8 cellular contexts compared by ENCODE assay signal in genomic region chr11:126440792-126441514, GRCh38.
DNase-seq lines count a peak whose midpoint lies in the region; ATAC-seq, FAIRE-seq and TF ChIP-seq lines count a peak whose summit lies in the region.

No MANE protein-coding gene starts in this region.

- no peaks in the 10 kb centered on the region for H3K36me3 ChIP-seq in bronchial epithelial cell (ENCODE audit: control insufficient read depth, insufficient read depth, low read length)
- H3K36me3 ChIP-seq in keratinocyte (ENCODE audit: control insufficient read depth in 2 of 2, extremely low read depth in 1 of 2, insufficient read depth in 2 of 2, low read length in 2 of 2), result no peaks in the 10 kb centered on the region

- H3K27me3 ChIP-seq in bronchial epithelial cell (ENCODE audit: control insufficient read depth, insufficient read depth, low read length) (peaks cover 6% of the 10 kb centered on the region), keratinocyte (ENCODE audit: control insufficient read depth, extremely low read depth, insufficient read depth, low read length) (peaks cover 16% of the 10 kb centered on the region)

- no peak overlapping the region for H3K9ac ChIP-seq in keratinocyte (ENCODE audit: control insufficient read depth, extremely low read depth, insufficient read depth, low read length)

- peak overlapping the region; percentile 43 for H3K4me2 ChIP-seq in keratinocyte (ENCODE audit: control insufficient read depth, extremely low read depth, insufficient read depth, low read depth, low read length)

- DNase-seq in NCI-H2227 (lab: John Stamatoyannopoulos, UW; ENCODE audit: unreplicated experiment) (peak; percentile 82), bronchial epithelial cell (ENCODE audit: low read depth) (peak; percentile 39), keratinocyte (ENCODE audit: low read depth, low spot score) (peak; percentile 60)
- DNase-seq in stimulated activated CD4-positive, alpha-beta T cell treated with anti-CD3 and anti-CD28 coated beads, Interleukin-15, amount 100 ng/mL, for 48 hours (ENCODE audit: low read depth in 2 of 2), result peak; percentile 55 to 67

- H3K4me3 ChIP-seq in WI38 (ENCODE audit: low read depth, low read length) (no peak overlapping the region), bronchial epithelial cell (ENCODE audit: low read depth, low read length) (no peak overlapping the region), keratinocyte (ENCODE audit: control insufficient read depth in 2 of 3, extremely low read depth in 1 of 3, insufficient read depth in 2 of 3, low read depth in 1 of 3, low read length in 3 of 3) (no peak overlapping the region)

- H4K20me1 ChIP-seq in keratinocyte (ENCODE audit: control insufficient read depth, extremely low read depth, insufficient read depth, low read length), result no peaks in the 10 kb centered on the region

- no peaks in the 10 kb centered on the region for H3K9me1 ChIP-seq in keratinocyte (ENCODE audit: control insufficient read depth, extremely low read depth, insufficient read depth, low read length)

- no peaks in the 10 kb centered on the region for H3K9me3 ChIP-seq in keratinocyte (ENCODE audit: control insufficient read depth, low read depth, low read length)

- dilution Hi-C loops in keratinocyte (cut with MboI; ENCODE audit: extremely low pct_ligation_motif_present, low sequenced_read_pairs), result no loop called here

- FAIRE-seq in bronchial epithelial cell (lab: Jason Lieb, UNC), result no peak
- peak; percentile 5 for FAIRE-seq in keratinocyte (lab: Jason Lieb, UNC)

- TF ChIP-seq CTCF in WI38 (IDR thresholded peaks at IDR 0.05; ENCODE audit: low read depth, low read length) (peak; percentile 92), bronchial epithelial cell (IDR thresholded peaks at IDR 0.05; ENCODE audit: insufficient read depth, low read length, severe bottlenecking) (peak; percentile 94), keratinocyte (optimal IDR thresholded peaks at IDR 0.05 in 1 of 3, IDR thresholded peaks at IDR 0.05 in 1 of 3, conservative IDR thresholded peaks at IDR 0.05 in 1 of 3; ENCODE audit: extremely low read depth in 1 of 3, insufficient read depth in 2 of 3, low read length in 3 of 3) (peak; percentile 90 to 97 (median 96))

- H3K79me2 ChIP-seq in keratinocyte (ENCODE audit: control insufficient read depth, insufficient read depth, low read length), result no peaks in the 10 kb centered on the region

- H3K4me1 ChIP-seq in keratinocyte (ENCODE audit: control insufficient read depth, extremely low read depth, insufficient read depth, low read length), result no peaks in the 10 kb centered on the region

- H3K27ac ChIP-seq in keratinocyte (ENCODE audit: control insufficient read depth, insufficient read depth, low read length), result no peak overlapping the region

- ATAC-seq in GM18498 (IDR thresholded peaks at IDR 0.05; ENCODE audit: unreplicated experiment) (peak; percentile 72), HG03097 (IDR thresholded peaks at IDR 0.05; ENCODE audit: low FRiP score, unreplicated experiment) (peak; percentile 57), GM21737 (IDR thresholded peaks at IDR 0.05; ENCODE audit: unreplicated experiment) (no peak)

- H2AFZ ChIP-seq in keratinocyte (ENCODE audit: control insufficient read depth, low read length), result peak overlapping the region; percentile 40
